In genomic region chr10:101013365-101013825, GRCh38 we compare ENCODE assay signal across 1 cellular context.
TF ChIP-seq lines count a peak whose summit lies in the region.

No MANE protein-coding gene starts in this region.

TF ChIP-seq in HEK293T, 16 proteins besides CTCF, POLR2A, EP300 and RAD21 (continued from another document):
- TF ChIP-seq FOXA1 (IDR thresholded peaks at IDR 0.05) (no peak), HDGF (IDR thresholded peaks at IDR 0.05; ENCODE audit: borderline replicate concordance) (no peak), ZNF384 (IDR thresholded peaks at IDR 0.05) (no peak), CTBP1 (IDR thresholded peaks at IDR 0.05; ENCODE audit: borderline replicate concordance) (no peak), SP1 (IDR thresholded peaks at IDR 0.05) (no peak), NFRKB (IDR thresholded peaks at IDR 0.05) (no peak), L3MBTL2 (conservative IDR thresholded peaks at IDR 0.05) (no peak), ARNT (IDR thresholded peaks at IDR 0.05) (no peak), FOXK2 (IDR thresholded peaks at IDR 0.05) (no peak), LEF1 (IDR thresholded peaks at IDR 0.05; ENCODE audit: borderline replicate concordance) (no peak), PKNOX1 (IDR thresholded peaks at IDR 0.05) (no peak), SUZ12 (IDR thresholded peaks at IDR 0.05) (no peak), ELF4 (IDR thresholded peaks at IDR 0.05) (no peak)
